17 cellular contexts compared by ENCODE assay signal in genomic region chr7:29116361-29116760, GRCh38. TPM values are rescaled to one million over a fixed set of nuclear protein-coding genes. Genes with fewer than 3 reads are reported as not detected.
DNase-seq lines count a peak whose midpoint lies in the region; ATAC-seq lines count a peak whose summit lies in the region.
"Had no signal": no experiment of that assay in that cellular context is flagged by ENCODE, and none has a peak within 500 bp of the region (broad histone marks: within the 10 kb centered on the region; RNA-seq: fewer than 3 reads in every experiment).

No MANE protein-coding gene starts in this region.

- peaks cover 27% of the 10 kb centered on the region for H3K4me1 ChIP-seq in mesodermal cell (ENCODE audit: control insufficient read depth, insufficient read depth, low read length, poor library complexity, severe bottlenecking)

- H3K36me3 Mint-ChIP-seq in activated T-helper 17 cell treated with anti-CD3 and anti-CD28 coated beads, Interleukin-2, amount 50 U/mL, for 72 hours (ENCODE audit: low read depth) = no peaks in the 10 kb centered on the region
- H3K36me3 Mint-ChIP-seq: CD4-positive, CD25-positive, alpha-beta regulatory T cell had no signal

- no peaks in the 10 kb centered on the region for H3K9me3 ChIP-seq in mesodermal cell (ENCODE audit: control insufficient read depth, low read length)

- H3K27ac Mint-ChIP-seq in activated T-helper 17 cell treated with anti-CD3 and anti-CD28 coated beads, Interleukin-2, amount 50 U/mL, for 72 hours = no peak overlapping the region
- H3K27ac Mint-ChIP-seq: CD4-positive, CD25-positive, alpha-beta regulatory T cell had no signal

- no peaks in the 10 kb centered on the region for H3K9me3 Mint-ChIP-seq in activated T-helper 17 cell treated with anti-CD3 and anti-CD28 coated beads, Interleukin-2, amount 50 U/mL, for 72 hours
- H3K9me3 Mint-ChIP-seq: CD4-positive, CD25-positive, alpha-beta regulatory T cell had no signal

- no peaks in the 10 kb centered on the region for H3K36me3 ChIP-seq in mesodermal cell (ENCODE audit: control insufficient read depth, insufficient read depth, low read length)

- DNase-seq in DMS53 (lab: John Stamatoyannopoulos, UW) (peak; percentile 50), HT-29 (ENCODE audit: low spot score) (peak; percentile 41), dermis blood vessel endothelial cell (peak; percentile 40), CD1c-positive myeloid dendritic cell (ENCODE audit: extremely low spot score) (no peak), NAMALWA (ENCODE audit: low spot score) (no peak)
- DNase-seq: CD4-positive, CD25-positive, alpha-beta regulatory T cell; HCEC 1CT; IMR-90; Karpas-422; NCI-H187; NCI-H526 treated with DMSO at 0.1 percent for 48 hours; NK-92 treated with Interleukin-12 subunit alpha and Interleukin-12 subunit beta, amount 100 ng/mL, for 24 hours had no signal

- H3K4me3 Mint-ChIP-seq in activated T-helper 17 cell treated with anti-CD3 and anti-CD28 coated beads, Interleukin-2, amount 50 U/mL, for 72 hours = no peak overlapping the region
- H3K4me3 Mint-ChIP-seq: CD4-positive, CD25-positive, alpha-beta regulatory T cell had no signal

- peak overlapping the region; percentile 26 for H3K27ac ChIP-seq in mesodermal cell (ENCODE audit: low read depth, low read length, severe bottlenecking)
- H3K27ac ChIP-seq: RWPE1 had no signal

- no peak overlapping the region for H3K4me3 ChIP-seq in mesodermal cell (ENCODE audit: extremely low read depth, insufficient read depth, low read length, poor library complexity, severe bottlenecking)

- H3K27me3 Mint-ChIP-seq in activated T-helper 17 cell treated with anti-CD3 and anti-CD28 coated beads, Interleukin-2, amount 50 U/mL, for 72 hours = peaks cover 21% of the 10 kb centered on the region

- peaks cover 6% of the 10 kb centered on the region for H3K4me1 Mint-ChIP-seq in activated T-helper 17 cell treated with anti-CD3 and anti-CD28 coated beads, Interleukin-2, amount 50 U/mL, for 72 hours

- no peak for ATAC-seq in HG02938 (IDR thresholded peaks at IDR 0.05; ENCODE audit: unreplicated experiment)
- no peak for ATAC-seq in activated T-helper 17 cell treated with anti-CD3 and anti-CD28 coated beads, Interleukin-2, amount 50 U/mL, for 72 hours (replicated peaks)

RNA-seq across cellular contexts. Expression of gene CPVL, which starts 30.0 kb away (rescaled TPM):
- 1.8 and 5.3 TPM in 2 replicates for total RNA-seq in HT-29 (2014; rRNA removed; shearing (Covaris generic))
- total RNA-seq in dermis blood vessel endothelial cell = 0.93 and 5.6 TPM in 2 replicates
- 18.5 TPM for polyA plus RNA-seq in mesodermal cell (2013, experiment 1 of 2)
- 18.7 TPM for polyA plus RNA-seq in mesodermal cell (2013, experiment 2 of 2)
- total RNA-seq in activated T-helper 17 cell treated with anti-CD3 and anti-CD28 coated beads, Interleukin-2, amount 50 U/mL, for 72 hours = under 1 TPM in 1 of 2 donors, not detected in 1; 0.63 TPM
- total RNA-seq: IMR-90, OCI-LY7 had no signal
- polyA plus RNA-seq: IMR-90 had no signal

Comparison
In these comparisons a context has a peak if more than half of its experiments do, and no peak if none do; other contexts are left out.
1. DNase-seq: peak in DMS53 (single experiment), HT-29 (single experiment) and dermis blood vessel endothelial cell (single experiment); none in CD1c-positive myeloid dendritic cell (single experiment) and NAMALWA (single experiment).